Comparison of ENCODE assay signal across 19 cellular contexts in genomic region chr4:115720611-115721010, GRCh38.
"Had no signal": no experiment of that assay in that cellular context is flagged by ENCODE, and none has a peak within 500 bp of the region (broad histone marks: within the 10 kb centered on the region; RNA-seq: fewer than 3 reads in every experiment).

No MANE protein-coding gene starts in this region.

- H3K9ac ChIP-seq: parathyroid adenoma had no signal

- H3K4me3 ChIP-seq: lower lobe of right lung, sigmoid colon, thoracic aorta, upper lobe of right lung had no signal

- H3K36me3 ChIP-seq: lower lobe of right lung, sigmoid colon, thoracic aorta, upper lobe of right lung had no signal

- FAIRE-seq: islet of Langerhans had no signal

- ATAC-seq: activated CD8-positive, alpha-beta memory T cell treated with anti-CD3 and anti-CD28 coated beads, Interleukin-2, amount 10 ng/mL, durations not matched to agents 7 days and 5 days; activated T-helper 17 cell treated with anti-CD3 and anti-CD28 coated beads, Interleukin-2, amount 50 U/mL, for 72 hours; effector memory CD8-positive, alpha-beta T cell; left colon; lower lobe of right lung; stimulated activated naive B cell treated with anti-CD40 and anti-IgM and Interleukin-4, amounts not matched to agents 10 μg/mL and 1 μg/mL and 100 μg/mL, for 72 hours; T-helper 17 cell; upper lobe of right lung had no signal

- H3K4me1 ChIP-seq: lower lobe of right lung, parathyroid adenoma, sigmoid colon, upper lobe of right lung had no signal

- H3K79me2 ChIP-seq: parathyroid adenoma had no signal

- H3K27ac ChIP-seq: lower lobe of right lung, parathyroid adenoma, sigmoid colon, thoracic aorta, upper lobe of right lung had no signal

- H3K27me3 ChIP-seq: sigmoid colon, upper lobe of right lung had no signal

- H2AFZ ChIP-seq: parathyroid adenoma had no signal

- H3K9me3 ChIP-seq: lower lobe of right lung, sigmoid colon, thoracic aorta, upper lobe of right lung had no signal

- DNase-seq: activated CD4-positive, alpha-beta memory T cell treated with anti-CD3 and anti-CD28 coated beads, Interleukin-2, amount 10 ng/mL, durations not matched to agents 7 days and 5 days; activated CD4-positive, alpha-beta T cell treated with anti-CD3 and anti-CD28 coated beads for 48 hours; activated CD4-positive, CD25-positive, alpha-beta regulatory T cell; activated CD8-positive, alpha-beta memory T cell treated with anti-CD3 and anti-CD28 coated beads, Interleukin-2, amount 10 ng/mL, durations not matched to agents 7 days and 5 days; activated naive CD4-positive, alpha-beta T cell treated with Interleukin-2 at 50 U/mL for 16 hours; dermis blood vessel endothelial cell; effector memory CD8-positive, alpha-beta T cell; glutamatergic neuron; hippocampal formation; left colon; lower lobe of right lung; sigmoid colon; stimulated activated naive B cell treated with anti-CD40 and anti-IgM and Interleukin-4, amounts not matched to agents 10 μg/mL and 1 μg/mL and 100 μg/mL, for 72 hours; T-helper 17 cell; upper lobe of right lung had no signal
